Comparison of ENCODE assay signal across 33 cellular contexts in genomic region chr11:8043756-8044155, GRCh38. TPM values are rescaled to one million over a fixed set of nuclear protein-coding genes. Genes with fewer than 3 reads are reported as not detected.
"Had no signal": no experiment of that assay in that cellular context is flagged by ENCODE, and none has a peak within 500 bp of the region (broad histone marks: within the 10 kb centered on the region; RNA-seq: fewer than 3 reads in every experiment).

No MANE protein-coding gene starts in this region.

- H3K36me3 ChIP-seq: adrenal gland, brain microvascular endothelial cell, breast epithelium had no signal

- H3K9me3 ChIP-seq: adrenal gland, body of pancreas, breast epithelium had no signal

- H3K4me1 ChIP-seq: adrenal gland, body of pancreas, breast epithelium had no signal

- H3K27me3 ChIP-seq: adrenal gland, body of pancreas, breast epithelium had no signal

- DNase-seq: activated B cell treated with CpG ODN at 0.5 μM for 24 hours; activated CD4-positive, alpha-beta memory T cell treated with anti-CD3 and anti-CD28 coated beads for 36 hours; activated CD4-positive, alpha-beta T cell treated with anti-CD3 and anti-CD28 coated beads for 4 hours; activated CD4-positive, alpha-beta T cell treated with anti-CD3 and anti-CD28 coated beads, Interleukin-2, amount 10 ng/mL, durations not matched to agents 24 days and 14 days; activated CD4-positive, alpha-beta T cell treated with anti-CD3 and anti-CD28 coated beads, Interleukin-2, amount 50 U/mL, for 1 hour; activated CD4-positive, alpha-beta T cell treated with anti-CD3 and anti-CD28 coated beads, Interleukin-2, amount 50 U/mL, for 4 hours; activated CD4-positive, CD25-positive, alpha-beta regulatory T cell treated with anti-CD3 and anti-CD28 coated beads, Interleukin-2, amount 50 U/mL, for 72 hours; activated CD8-positive, alpha-beta memory T cell treated with anti-CD3 and anti-CD28 coated beads, Interleukin-2, amount 50 U/mL, for 4 hours; activated CD8-positive, alpha-beta T cell treated with anti-CD3 and anti-CD28 coated beads for 36 hours; activated effector memory CD4-positive, alpha-beta T cell treated with anti-CD3 and anti-CD28 coated beads, Interleukin-2, amount 50 U/mL, for 16 hours; activated gamma-delta T cell treated with Interleukin-2 at 50 U/mL for 16 hours; activated naive CD4-positive, alpha-beta T cell; activated naive CD4-positive, alpha-beta T cell treated with anti-CD3 and anti-CD28 coated beads for 36 hours; activated naive CD4-positive, alpha-beta T cell treated with anti-CD3 and anti-CD28 coated beads, Interleukin-2, amount 50 U/mL, for 16 hours; activated naive CD8-positive, alpha-beta T cell treated with anti-CD3 and anti-CD28 coated beads for 36 hours; activated T-cell treated with anti-CD3 and anti-CD28 coated beads for 4 hours; activated T-cell treated with anti-CD3 and anti-CD28 coated beads, Interleukin-2, amount 50 U/mL, for 1 hour; activated T-cell treated with anti-CD3 and anti-CD28 coated beads, Interleukin-2, amount 50 U/mL, for 4 hours; activated T-cell treated with anti-CD3 and anti-CD28 coated beads, Interleukin-2, amount 50 U/mL, for 72 hours; adrenal gland; amniotic stem cell; aorta; body of pancreas; brain microvascular endothelial cell; central memory CD4-positive, alpha-beta T cell; SW 1271; T-helper 1 cell; T-helper 2 cell; T-helper 9 cell had no signal

- H3K4me3 ChIP-seq: adrenal gland, body of pancreas, breast epithelium had no signal

- H3K27ac ChIP-seq: adrenal gland, body of pancreas, brain microvascular endothelial cell, breast epithelium, VCaP had no signal

- ATAC-seq: activated CD8-positive, alpha-beta T cell treated with anti-CD3 and anti-CD28 coated beads for 36 hours; activated naive CD4-positive, alpha-beta T cell treated with anti-CD3 and anti-CD28 coated beads, Interleukin-2, amount 50 U/mL, for 72 hours; activated T-cell treated with anti-CD3 and anti-CD28 coated beads, Interleukin-2, amount 50 U/mL, for 4 hours; activated T-cell treated with anti-CD3 and anti-CD28 coated beads, Interleukin-2, amount 50 U/mL, for 72 hours; activated T-helper 17 cell treated with anti-CD3 and anti-CD28 coated beads, Interleukin-2, amount 50 U/mL, for 72 hours; body of pancreas had no signal

RNA-seq across cellular contexts. Expression of gene TUB, which starts 37.3 kb away (rescaled TPM):
- total RNA-seq: activated B cell treated with CpG ODN at 0.5 μM for 24 hours had no signal
